ENCODE assay signal across 1 cellular context in the genomic region with DNA sequence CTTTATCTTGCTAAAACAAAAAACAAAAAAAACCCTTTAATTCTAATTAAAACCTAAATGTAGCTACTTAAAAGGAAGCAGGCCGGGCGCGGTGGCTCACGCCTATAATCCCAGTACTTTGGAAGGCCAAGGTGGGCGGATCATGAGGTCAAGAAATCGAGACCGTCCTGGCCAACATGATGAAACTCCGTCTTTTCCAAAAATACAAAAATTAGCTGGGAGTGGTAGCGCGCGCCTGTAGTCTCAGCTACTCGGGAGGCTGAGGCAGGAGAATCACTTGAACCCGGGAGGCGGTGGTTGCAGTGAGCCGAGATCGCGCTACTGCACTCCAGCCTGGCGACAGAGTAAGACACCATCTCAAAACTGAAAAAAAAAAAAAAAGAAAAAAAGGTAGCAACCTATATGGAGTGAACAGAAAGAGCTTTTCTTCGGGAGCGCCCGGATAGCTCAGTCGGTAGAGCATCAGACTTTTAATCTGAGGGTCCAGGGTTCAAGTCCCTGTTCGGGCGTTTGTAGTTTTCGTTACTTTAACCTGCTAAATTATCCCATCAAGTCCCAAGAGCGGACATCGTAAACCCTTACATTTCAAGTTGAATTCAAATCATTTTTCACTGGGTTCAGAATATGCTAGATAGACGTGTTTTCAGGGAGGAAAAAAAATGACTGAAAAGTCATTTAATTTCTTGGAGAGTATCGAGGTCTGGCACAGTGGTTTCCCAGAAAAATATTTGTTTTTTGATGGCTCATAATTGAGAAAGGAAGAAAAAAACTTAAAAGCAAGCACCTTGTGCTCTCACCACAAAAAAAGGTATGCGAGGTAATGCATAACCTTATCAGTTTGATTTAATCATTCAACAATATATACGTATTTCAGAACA.
A peak's percentile ranks its signal among the peaks of the same experiment; 100 is the strongest.
TF ChIP-seq lines count a peak whose summit lies in the region.

No MANE protein-coding gene starts in this region.

TF ChIP-seq in HepG2, 621 proteins besides CTCF, POLR2A, EP300 and RAD21 (continued from another document and continues in another):
- TF ChIP-seq, protein P1, sequence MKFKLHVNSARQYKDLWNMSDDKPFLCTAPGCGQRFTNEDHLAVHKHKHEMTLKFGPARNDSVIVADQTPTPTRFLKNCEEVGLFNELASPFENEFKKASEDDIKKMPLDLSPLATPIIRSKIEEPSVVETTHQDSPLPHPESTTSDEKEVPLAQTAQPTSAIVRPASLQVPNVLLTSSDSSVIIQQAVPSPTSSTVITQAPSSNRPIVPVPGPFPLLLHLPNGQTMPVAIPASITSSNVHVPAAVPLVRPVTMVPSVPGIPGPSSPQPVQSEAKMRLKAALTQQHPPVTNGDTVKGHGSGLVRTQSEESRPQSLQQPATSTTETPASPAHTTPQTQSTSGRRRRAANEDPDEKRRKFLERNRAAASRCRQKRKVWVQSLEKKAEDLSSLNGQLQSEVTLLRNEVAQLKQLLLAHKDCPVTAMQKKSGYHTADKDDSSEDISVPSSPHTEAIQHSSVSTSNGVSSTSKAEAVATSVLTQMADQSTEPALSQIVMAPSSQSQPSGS (CRISPR knock-in tag; IDR thresholded peaks at IDR 0.05), result 0 out of 2 replicates have a peak, but pooled peaks have one; percentile 18
- TF ChIP-seq, protein P2, sequence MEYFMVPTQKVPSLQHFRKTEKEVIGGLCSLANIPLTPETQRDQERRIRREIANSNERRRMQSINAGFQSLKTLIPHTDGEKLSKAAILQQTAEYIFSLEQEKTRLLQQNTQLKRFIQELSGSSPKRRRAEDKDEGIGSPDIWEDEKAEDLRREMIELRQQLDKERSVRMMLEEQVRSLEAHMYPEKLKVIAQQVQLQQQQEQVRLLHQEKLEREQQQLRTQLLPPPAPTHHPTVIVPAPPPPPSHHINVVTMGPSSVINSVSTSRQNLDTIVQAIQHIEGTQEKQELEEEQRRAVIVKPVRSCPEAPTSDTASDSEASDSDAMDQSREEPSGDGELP (IDR thresholded peaks at IDR 0.05; ENCODE audit: borderline replicate concordance, low read depth), result peak; percentile 8; the same call in 1 of the 2 replicates
- TF ChIP-seq, protein P3, sequence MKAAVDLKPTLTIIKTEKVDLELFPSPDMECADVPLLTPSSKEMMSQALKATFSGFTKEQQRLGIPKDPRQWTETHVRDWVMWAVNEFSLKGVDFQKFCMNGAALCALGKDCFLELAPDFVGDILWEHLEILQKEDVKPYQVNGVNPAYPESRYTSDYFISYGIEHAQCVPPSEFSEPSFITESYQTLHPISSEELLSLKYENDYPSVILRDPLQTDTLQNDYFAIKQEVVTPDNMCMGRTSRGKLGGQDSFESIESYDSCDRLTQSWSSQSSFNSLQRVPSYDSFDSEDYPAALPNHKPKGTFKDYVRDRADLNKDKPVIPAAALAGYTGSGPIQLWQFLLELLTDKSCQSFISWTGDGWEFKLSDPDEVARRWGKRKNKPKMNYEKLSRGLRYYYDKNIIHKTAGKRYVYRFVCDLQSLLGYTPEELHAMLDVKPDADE (CRISPR knock-in tag; IDR thresholded peaks at IDR 0.05), result 0 out of 2 replicates have a peak, but pooled peaks have one; percentile 1
- TF ChIP-seq JARID2 (CRISPR knock-in tag; IDR thresholded peaks at IDR 0.05; ENCODE audit: insufficient replicate concordance) (no peak), ZMYM3 (CRISPR knock-in tag; IDR thresholded peaks at IDR 0.05) (peak; percentile 92), KMT2B (CRISPR knock-in tag; IDR thresholded peaks at IDR 0.05) (peak; percentile 14), CHD2 (IDR thresholded peaks at IDR 0.05; ENCODE audit: low read depth, low read length) (no peak), ZNF790 (CRISPR knock-in tag; IDR thresholded peaks at IDR 0.05; ENCODE audit: borderline replicate concordance) (no peak), KAT8 (CRISPR knock-in tag; IDR thresholded peaks at IDR 0.05) (peak; percentile 11; the same call in 1 of the 2 replicates), SOX13 (IDR thresholded peaks at IDR 0.05) (no peak), SOX13 (CRISPR knock-in tag; conservative IDR thresholded peaks at IDR 0.05 in 1 of 2, IDR thresholded peaks at IDR 0.05 in 1 of 2) (peak; percentile 29; a peak in 1 of 4 replicates), ZNF205 (CRISPR knock-in tag; IDR thresholded peaks at IDR 0.05) (peak; percentile 58; the same call in 1 of the 2 replicates), ZFP1 (CRISPR knock-in tag; IDR thresholded peaks at IDR 0.05) (peak; percentile 63), ZNF772 (CRISPR knock-in tag; IDR thresholded peaks at IDR 0.05) (0 out of 2 replicates have a peak, but pooled peaks have one; percentile 36), SIN3A (IDR thresholded peaks at IDR 0.05; ENCODE audit: borderline replicate concordance, low read depth, low read length) (0 out of 2 replicates have a peak, but pooled peaks have one; percentile 31), IRX3 (CRISPR knock-in tag; IDR thresholded peaks at IDR 0.05; ENCODE audit: borderline replicate concordance, low read depth) (no peak), TMF1 (CRISPR knock-in tag; IDR thresholded peaks at IDR 0.05; ENCODE audit: low read depth) (no peak), ZNF292 (CRISPR knock-in tag; IDR thresholded peaks at IDR 0.05; ENCODE audit: borderline replicate concordance, low read depth) (no peak), ZNF251 (CRISPR knock-in tag; IDR thresholded peaks at IDR 0.05) (no peak), PITX1 (CRISPR knock-in tag; IDR thresholded peaks at IDR 0.05) (0 out of 2 replicates have a peak, but pooled peaks have one; percentile 25), KLF12 (CRISPR knock-in tag; IDR thresholded peaks at IDR 0.05; ENCODE audit: borderline replicate concordance) (peak; percentile 39; the same call in 1 of the 2 replicates), PPARG (CRISPR knock-in tag; conservative IDR thresholded peaks at IDR 0.05) (0 out of 2 replicates have a peak, but pooled peaks have one; percentile 26), ZNF138 (CRISPR knock-in tag; IDR thresholded peaks at IDR 0.05; ENCODE audit: low read depth) (no peak), GLI4 (CRISPR knock-in tag; IDR thresholded peaks at IDR 0.05; ENCODE audit: borderline replicate concordance) (no peak), KDM6A (CRISPR knock-in tag; IDR thresholded peaks at IDR 0.05; ENCODE audit: low read depth) (0 out of 2 replicates have a peak, but pooled peaks have one; percentile 7), TCF12 (IDR thresholded peaks at IDR 0.05) (no peak), TCF12 (CRISPR knock-in tag; IDR thresholded peaks at IDR 0.05) (0 out of 2 replicates have a peak, but pooled peaks have one; percentile 37), XRCC5 (optimal IDR thresholded peaks at IDR 0.05; ENCODE audit: low read length) (peak; percentile 68), FOSL2 (CRISPR knock-in tag; IDR thresholded peaks at IDR 0.05) (no peak), ZNF83 (CRISPR knock-in tag; IDR thresholded peaks at IDR 0.05; ENCODE audit: borderline replicate concordance) (no peak), SALL1 (CRISPR knock-in tag; IDR thresholded peaks at IDR 0.05) (peak; percentile 28; the same call in 1 of the 2 replicates), CHD4 (IDR thresholded peaks at IDR 0.05; ENCODE audit: borderline replicate concordance, low read length) (peak; percentile 92; the same call in 1 of the 2 replicates), THAP11 (CRISPR knock-in tag; IDR thresholded peaks at IDR 0.05) (0 out of 2 replicates have a peak, but pooled peaks have one; percentile 12), MTF1 (CRISPR knock-in tag; IDR thresholded peaks at IDR 0.05) (no peak)
- TF ChIP-seq, protein P4, sequence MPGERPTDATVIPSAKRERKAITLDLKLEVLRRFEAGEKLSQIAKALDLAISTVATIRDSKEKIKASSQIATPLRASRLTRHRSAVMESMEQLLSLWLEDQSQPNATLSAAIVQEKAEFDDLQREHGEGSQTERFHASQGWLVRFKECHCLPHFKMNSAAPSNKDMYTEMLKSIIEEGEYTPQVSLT (CRISPR knock-in tag; IDR thresholded peaks at IDR 0.05; ENCODE audit: borderline replicate concordance, low read depth), result no peak
- TF ChIP-seq, protein P5, sequence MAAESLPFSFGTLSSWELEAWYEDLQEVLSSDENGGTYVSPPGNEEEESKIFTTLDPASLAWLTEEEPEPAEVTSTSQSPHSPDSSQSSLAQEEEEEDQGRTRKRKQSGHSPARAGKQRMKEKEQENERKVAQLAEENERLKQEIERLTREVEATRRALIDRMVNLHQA (CRISPR knock-in tag; IDR thresholded peaks at IDR 0.05), result no peak
- TF ChIP-seq, protein P6, sequence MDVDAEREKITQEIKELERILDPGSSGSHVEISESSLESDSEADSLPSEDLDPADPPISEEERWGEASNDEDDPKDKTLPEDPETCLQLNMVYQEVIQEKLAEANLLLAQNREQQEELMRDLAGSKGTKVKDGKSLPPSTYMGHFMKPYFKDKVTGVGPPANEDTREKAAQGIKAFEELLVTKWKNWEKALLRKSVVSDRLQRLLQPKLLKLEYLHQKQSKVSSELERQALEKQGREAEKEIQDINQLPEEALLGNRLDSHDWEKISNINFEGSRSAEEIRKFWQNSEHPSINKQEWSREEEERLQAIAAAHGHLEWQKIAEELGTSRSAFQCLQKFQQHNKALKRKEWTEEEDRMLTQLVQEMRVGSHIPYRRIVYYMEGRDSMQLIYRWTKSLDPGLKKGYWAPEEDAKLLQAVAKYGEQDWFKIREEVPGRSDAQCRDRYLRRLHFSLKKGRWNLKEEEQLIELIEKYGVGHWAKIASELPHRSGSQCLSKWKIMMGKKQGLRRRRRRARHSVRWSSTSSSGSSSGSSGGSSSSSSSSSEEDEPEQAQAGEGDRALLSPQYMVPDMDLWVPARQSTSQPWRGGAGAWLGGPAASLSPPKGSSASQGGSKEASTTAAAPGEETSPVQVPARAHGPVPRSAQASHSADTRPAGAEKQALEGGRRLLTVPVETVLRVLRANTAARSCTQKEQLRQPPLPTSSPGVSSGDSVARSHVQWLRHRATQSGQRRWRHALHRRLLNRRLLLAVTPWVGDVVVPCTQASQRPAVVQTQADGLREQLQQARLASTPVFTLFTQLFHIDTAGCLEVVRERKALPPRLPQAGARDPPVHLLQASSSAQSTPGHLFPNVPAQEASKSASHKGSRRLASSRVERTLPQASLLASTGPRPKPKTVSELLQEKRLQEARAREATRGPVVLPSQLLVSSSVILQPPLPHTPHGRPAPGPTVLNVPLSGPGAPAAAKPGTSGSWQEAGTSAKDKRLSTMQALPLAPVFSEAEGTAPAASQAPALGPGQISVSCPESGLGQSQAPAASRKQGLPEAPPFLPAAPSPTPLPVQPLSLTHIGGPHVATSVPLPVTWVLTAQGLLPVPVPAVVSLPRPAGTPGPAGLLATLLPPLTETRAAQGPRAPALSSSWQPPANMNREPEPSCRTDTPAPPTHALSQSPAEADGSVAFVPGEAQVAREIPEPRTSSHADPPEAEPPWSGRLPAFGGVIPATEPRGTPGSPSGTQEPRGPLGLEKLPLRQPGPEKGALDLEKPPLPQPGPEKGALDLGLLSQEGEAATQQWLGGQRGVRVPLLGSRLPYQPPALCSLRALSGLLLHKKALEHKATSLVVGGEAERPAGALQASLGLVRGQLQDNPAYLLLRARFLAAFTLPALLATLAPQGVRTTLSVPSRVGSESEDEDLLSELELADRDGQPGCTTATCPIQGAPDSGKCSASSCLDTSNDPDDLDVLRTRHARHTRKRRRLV (CRISPR knock-in tag; IDR thresholded peaks at IDR 0.05), result 0 out of 2 replicates have a peak, but pooled peaks have one; percentile 31
- TF ChIP-seq, protein P7, sequence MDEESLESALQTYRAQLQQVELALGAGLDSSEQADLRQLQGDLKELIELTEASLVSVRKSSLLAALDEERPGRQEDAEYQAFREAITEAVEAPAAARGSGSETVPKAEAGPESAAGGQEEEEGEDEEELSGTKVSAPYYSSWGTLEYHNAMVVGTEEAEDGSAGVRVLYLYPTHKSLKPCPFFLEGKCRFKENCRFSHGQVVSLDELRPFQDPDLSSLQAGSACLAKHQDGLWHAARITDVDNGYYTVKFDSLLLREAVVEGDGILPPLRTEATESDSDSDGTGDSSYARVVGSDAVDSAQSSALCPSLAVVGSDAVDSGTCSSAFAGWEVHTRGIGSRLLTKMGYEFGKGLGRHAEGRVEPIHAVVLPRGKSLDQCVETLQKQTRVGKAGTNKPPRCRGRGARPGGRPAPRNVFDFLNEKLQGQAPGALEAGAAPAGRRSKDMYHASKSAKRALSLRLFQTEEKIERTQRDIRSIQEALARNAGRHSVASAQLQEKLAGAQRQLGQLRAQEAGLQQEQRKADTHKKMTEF (CRISPR knock-in tag; IDR thresholded peaks at IDR 0.05), result peak; percentile 27
- TF ChIP-seq, protein P8, sequence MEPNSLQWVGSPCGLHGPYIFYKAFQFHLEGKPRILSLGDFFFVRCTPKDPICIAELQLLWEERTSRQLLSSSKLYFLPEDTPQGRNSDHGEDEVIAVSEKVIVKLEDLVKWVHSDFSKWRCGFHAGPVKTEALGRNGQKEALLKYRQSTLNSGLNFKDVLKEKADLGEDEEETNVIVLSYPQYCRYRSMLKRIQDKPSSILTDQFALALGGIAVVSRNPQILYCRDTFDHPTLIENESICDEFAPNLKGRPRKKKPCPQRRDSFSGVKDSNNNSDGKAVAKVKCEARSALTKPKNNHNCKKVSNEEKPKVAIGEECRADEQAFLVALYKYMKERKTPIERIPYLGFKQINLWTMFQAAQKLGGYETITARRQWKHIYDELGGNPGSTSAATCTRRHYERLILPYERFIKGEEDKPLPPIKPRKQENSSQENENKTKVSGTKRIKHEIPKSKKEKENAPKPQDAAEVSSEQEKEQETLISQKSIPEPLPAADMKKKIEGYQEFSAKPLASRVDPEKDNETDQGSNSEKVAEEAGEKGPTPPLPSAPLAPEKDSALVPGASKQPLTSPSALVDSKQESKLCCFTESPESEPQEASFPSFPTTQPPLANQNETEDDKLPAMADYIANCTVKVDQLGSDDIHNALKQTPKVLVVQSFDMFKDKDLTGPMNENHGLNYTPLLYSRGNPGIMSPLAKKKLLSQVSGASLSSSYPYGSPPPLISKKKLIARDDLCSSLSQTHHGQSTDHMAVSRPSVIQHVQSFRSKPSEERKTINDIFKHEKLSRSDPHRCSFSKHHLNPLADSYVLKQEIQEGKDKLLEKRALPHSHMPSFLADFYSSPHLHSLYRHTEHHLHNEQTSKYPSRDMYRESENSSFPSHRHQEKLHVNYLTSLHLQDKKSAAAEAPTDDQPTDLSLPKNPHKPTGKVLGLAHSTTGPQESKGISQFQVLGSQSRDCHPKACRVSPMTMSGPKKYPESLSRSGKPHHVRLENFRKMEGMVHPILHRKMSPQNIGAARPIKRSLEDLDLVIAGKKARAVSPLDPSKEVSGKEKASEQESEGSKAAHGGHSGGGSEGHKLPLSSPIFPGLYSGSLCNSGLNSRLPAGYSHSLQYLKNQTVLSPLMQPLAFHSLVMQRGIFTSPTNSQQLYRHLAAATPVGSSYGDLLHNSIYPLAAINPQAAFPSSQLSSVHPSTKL (CRISPR knock-in tag; IDR thresholded peaks at IDR 0.05), result peak; percentile 26; the same call in 1 of the 2 replicates
- TF ChIP-seq, protein P9, sequence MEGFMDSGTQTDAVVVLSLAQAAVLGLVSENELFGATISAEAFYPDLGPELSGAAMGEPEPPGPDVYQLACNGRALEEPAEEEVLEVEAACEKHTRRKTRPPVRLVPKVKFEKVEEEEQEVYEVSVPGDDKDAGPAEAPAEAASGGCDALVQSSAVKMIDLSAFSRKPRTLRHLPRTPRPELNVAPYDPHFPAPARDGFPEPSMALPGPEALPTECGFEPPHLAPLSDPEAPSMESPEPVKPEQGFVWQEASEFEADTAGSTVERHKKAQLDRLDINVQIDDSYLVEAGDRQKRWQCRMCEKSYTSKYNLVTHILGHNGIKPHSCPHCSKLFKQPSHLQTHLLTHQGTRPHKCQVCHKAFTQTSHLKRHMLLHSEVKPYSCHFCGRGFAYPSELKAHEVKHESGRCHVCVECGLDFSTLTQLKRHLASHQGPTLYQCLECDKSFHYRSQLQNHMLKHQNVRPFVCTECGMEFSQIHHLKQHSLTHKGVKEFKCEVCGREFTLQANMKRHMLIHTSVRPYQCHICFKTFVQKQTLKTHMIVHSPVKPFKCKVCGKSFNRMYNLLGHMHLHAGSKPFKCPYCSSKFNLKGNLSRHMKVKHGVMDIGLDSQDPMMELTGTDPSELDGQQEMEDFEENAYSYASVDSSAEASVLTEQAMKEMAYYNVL (CRISPR knock-in tag; IDR thresholded peaks at IDR 0.05; ENCODE audit: borderline replicate concordance), result peak; percentile 71; the same call in 1 of the 2 replicates
